ENCODE assay signal across 15 cellular contexts in the genomic region with DNA sequence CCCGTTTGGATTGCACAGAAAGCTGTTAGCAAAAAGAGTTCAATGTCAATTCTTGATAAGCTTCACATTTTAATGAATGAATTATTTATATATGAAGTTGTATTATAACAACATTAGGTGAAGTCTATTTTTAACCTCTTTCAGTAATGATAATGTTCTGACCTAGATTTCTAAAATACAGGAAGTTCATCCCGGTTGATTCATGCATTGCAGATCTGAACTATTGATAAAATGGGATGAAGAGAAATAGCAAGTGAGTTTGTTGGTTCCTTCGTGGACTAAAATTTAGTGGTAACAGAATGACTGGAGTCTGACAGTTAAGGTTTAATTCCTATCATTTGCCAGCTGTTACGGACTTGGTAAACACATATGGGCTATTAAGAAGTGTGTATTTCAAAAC.
"Had no signal": no experiment of that assay in that cellular context is flagged by ENCODE, and none has a peak within 500 bp of the region (broad histone marks: within the 10 kb centered on the region; RNA-seq: fewer than 3 reads in every experiment).

No MANE protein-coding gene starts in this region.

- H3K27me3 ChIP-seq: left lung had no signal

- DNase-seq: activated CD4-positive, alpha-beta memory T cell treated with anti-CD3 and anti-CD28 coated beads, Interleukin-2, amount 10 ng/mL, durations not matched to agents 7 days and 5 days; activated CD4-positive, alpha-beta T cell treated with anti-CD3 and anti-CD28 coated beads for 48 hours; activated effector memory CD4-positive, alpha-beta T cell treated with anti-CD3 and anti-CD28 coated beads, Interleukin-2, amount 50 U/mL, for 16 hours; activated naive CD4-positive, alpha-beta T cell treated with anti-CD3 and anti-CD28 coated beads, Interleukin-2, amount 50 U/mL, for 16 hours; activated naive CD8-positive, alpha-beta T cell treated with anti-CD3 and anti-CD28 coated beads, Interleukin-2, amount 50 U/mL, for 24 hours; cerebellar nuclear complex; erythroblast; foreskin melanocyte; left lung; midbrain; natural killer cell; stimulated activated CD4-positive, alpha-beta T cell treated with anti-CD3 and anti-CD28 coated beads, Interleukin-12 subunit alpha, Interleukin-12 subunit beta, amount 100 ng/mL, for 4 hours; stimulated activated CD4-positive, alpha-beta T cell treated with anti-CD3 and anti-CD28 coated beads, Interleukin-4, amount 100 ng/mL, for 4 hours; stimulated activated naive CD8-positive, alpha-beta T cell treated with anti-CD3 and anti-CD28 coated beads, Interleukin-15, Interleukin-2, amounts not matched to agents 100 U/mL and 50 U/mL, for 24 hours had no signal

- H3K27ac ChIP-seq: coronary artery, left lung had no signal

- H3K27ac Mint-ChIP-seq: activated CD4-positive, alpha-beta memory T cell treated with anti-CD3 and anti-CD28 coated beads, Interleukin-2, amount 10 ng/mL, durations not matched to agents 7 days and 5 days; activated naive CD8-positive, alpha-beta T cell treated with anti-CD3 and anti-CD28 coated beads, Interleukin-2, amount 50 U/mL, for 24 hours; natural killer cell had no signal

- ATAC-seq: activated naive CD8-positive, alpha-beta T cell treated with anti-CD3 and anti-CD28 coated beads, Interleukin-2, amount 50 U/mL, for 24 hours; left lung; natural killer cell; stimulated activated naive CD8-positive, alpha-beta T cell treated with anti-CD3 and anti-CD28 coated beads, Interleukin-15, Interleukin-2, amounts not matched to agents 100 U/mL and 50 U/mL, for 24 hours had no signal

- H3K4me3 ChIP-seq: coronary artery, left lung had no signal

- H3K4me1 Mint-ChIP-seq: activated naive CD8-positive, alpha-beta T cell treated with anti-CD3 and anti-CD28 coated beads, Interleukin-2, amount 50 U/mL, for 24 hours; natural killer cell had no signal

- H3K36me3 Mint-ChIP-seq: natural killer cell had no signal

- H3K9me3 ChIP-seq: left lung had no signal

- H3K36me3 ChIP-seq: left lung had no signal

- H3K4me3 Mint-ChIP-seq: activated CD4-positive, alpha-beta memory T cell treated with anti-CD3 and anti-CD28 coated beads, Interleukin-2, amount 10 ng/mL, durations not matched to agents 7 days and 5 days; activated naive CD8-positive, alpha-beta T cell treated with anti-CD3 and anti-CD28 coated beads, Interleukin-2, amount 50 U/mL, for 24 hours; natural killer cell had no signal
